In the genomic region with DNA sequence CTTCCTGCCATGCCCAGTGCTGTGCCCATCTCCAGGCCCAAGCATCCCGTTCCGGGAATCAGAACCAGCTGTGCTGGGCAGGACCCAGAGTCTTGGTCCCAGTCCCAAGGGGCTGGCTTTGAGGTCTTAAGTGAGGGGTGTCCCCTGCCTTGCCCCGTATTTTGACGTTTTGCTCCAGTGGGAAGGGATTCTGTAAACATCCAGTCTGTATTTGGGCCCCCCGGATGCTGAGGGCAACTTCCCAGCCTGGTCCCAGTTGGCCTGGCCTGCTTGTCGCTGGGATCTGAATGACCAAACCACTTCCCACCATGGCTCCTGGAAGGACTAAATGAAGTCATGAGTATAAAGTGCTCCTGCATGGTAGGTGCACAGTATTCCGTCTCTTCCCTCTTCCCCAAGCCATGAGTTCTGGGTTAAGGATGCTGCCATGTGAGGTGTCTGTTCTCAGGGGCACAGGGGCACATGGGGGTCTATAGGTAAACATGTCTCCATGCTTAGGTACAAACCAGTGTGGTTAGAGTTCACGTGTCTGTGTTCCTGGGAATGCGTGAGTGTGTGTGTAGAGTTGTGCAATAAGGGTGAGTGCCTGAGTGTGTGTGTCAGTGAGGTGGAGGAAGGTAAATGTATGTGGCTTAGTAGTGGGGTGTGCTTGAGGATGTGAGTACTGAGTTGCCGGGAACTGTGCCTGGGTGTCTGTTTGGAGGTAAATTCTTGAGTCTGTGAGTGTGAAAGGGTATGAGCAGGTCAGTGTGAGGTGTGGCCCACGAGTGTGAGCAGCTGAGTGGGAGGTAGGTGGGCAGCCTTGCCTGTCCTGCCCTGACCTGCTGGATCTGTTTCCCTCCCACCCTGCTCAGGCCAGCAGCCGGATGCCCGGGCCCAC, we compare ENCODE assay signal across 8 cellular contexts. TPM values are rescaled to one million over a fixed set of nuclear protein-coding genes. Genes with fewer than 3 reads are reported as not detected.
A peak's percentile ranks its signal among the peaks of the same experiment; 100 is the strongest.
DNase-seq lines count a peak whose midpoint lies in the region; ATAC-seq and TF ChIP-seq lines count a peak whose summit lies in the region.

No MANE protein-coding gene starts in this region.

- H3K27me3 ChIP-seq in CD8-positive, alpha-beta T cell (ENCODE audit: insufficient read depth, low read length), result no peaks in the 10 kb centered on the region
- no peaks in the 10 kb centered on the region for H3K27me3 ChIP-seq in ectodermal cell (ENCODE audit: control insufficient read depth, insufficient read depth, low read length, poor library complexity, severe bottlenecking)
- H3K27me3 ChIP-seq in neuron (ENCODE audit: insufficient read depth, low read length), result no peaks in the 10 kb centered on the region

- no peaks in the 10 kb centered on the region for H3K9me3 Mint-ChIP-seq in CD8-positive, alpha-beta T cell

- H3K4me1 Mint-ChIP-seq in CD8-positive, alpha-beta T cell (ENCODE audit: low read depth), result peaks cover 41% of the 10 kb centered on the region

- 84 to 86% methylated on average over 13 of the region's 13 CpGs for WGBS in ectodermal cell, 2 experiments

- peaks cover 23% of the 10 kb centered on the region for H3K4me1 ChIP-seq in CD8-positive, alpha-beta T cell (ENCODE audit: insufficient read depth, low read length)
- H3K4me1 ChIP-seq in ectodermal cell (ENCODE audit: control insufficient read depth, insufficient read depth, low read length), result peaks cover 26% of the 10 kb centered on the region
- peaks cover 44% of the 10 kb centered on the region for H3K4me1 ChIP-seq in neuron (ENCODE audit: insufficient read depth, low read length)

- peak overlapping the region; percentile 83 for H3K4me3 Mint-ChIP-seq in CD8-positive, alpha-beta T cell

- POLR2A ChIA-PET in CD8-positive, alpha-beta T cell (lab: Charles Lee), result no interaction called here

- H3K27me3 Mint-ChIP-seq in CD8-positive, alpha-beta T cell (ENCODE audit: low read depth), result peaks cover 13% of the 10 kb centered on the region

- H3K27ac Mint-ChIP-seq in CD8-positive, alpha-beta T cell, result no peak overlapping the region

- H3K4me3 ChIP-seq in CD8-positive, alpha-beta T cell (ENCODE audit: low read depth, low read length), result no peak overlapping the region
- peak overlapping the region; percentile 59 for H3K4me3 ChIP-seq in ectodermal cell (ENCODE audit: insufficient read depth, low read depth, low read length)
- H3K4me3 ChIP-seq in neuron (ENCODE audit: low read length), result peak overlapping the region; percentile 76

- intact Hi-C loops in CD8-positive, alpha-beta T cell (cut with DNase I, micrococcal nuclease), result no loop called here

- CTCF ChIA-PET in CD8-positive, alpha-beta T cell (lab: Charles Lee), result no interaction called here

- no peak overlapping the region for H2AFZ ChIP-seq in neuron (ENCODE audit: low read depth, low read length)

- no peak for TF ChIP-seq CTCF in CD8-positive, alpha-beta T cell (IDR thresholded peaks at IDR 0.05)

- no peaks in the 10 kb centered on the region for H3K9me3 ChIP-seq in CD8-positive, alpha-beta T cell (ENCODE audit: low read length)
- H3K9me3 ChIP-seq in ectodermal cell (ENCODE audit: control insufficient read depth, low read length) (no peaks in the 10 kb centered on the region), neuron (ENCODE audit: low read length) (no peaks in the 10 kb centered on the region)

- no peak for DNase-seq in CD8-positive, alpha-beta T cell
- DNase-seq in NCI-H226 (peak; percentile 13), mucosa of gallbladder (ENCODE audit: low spot score) (no peak), SW 1271 (lab: John Stamatoyannopoulos, UW) (no peak)

- H3K36me3 Mint-ChIP-seq in CD8-positive, alpha-beta T cell, result peaks cover 32% of the 10 kb centered on the region

- peaks cover 18% of the 10 kb centered on the region for H3K36me3 ChIP-seq in CD8-positive, alpha-beta T cell (ENCODE audit: insufficient read depth, low read length)
- H3K36me3 ChIP-seq in ectodermal cell (ENCODE audit: control insufficient read depth, insufficient read depth, low read length) (peaks cover 18% of the 10 kb centered on the region), neuron (ENCODE audit: insufficient read depth, low read length) (peaks cover 56% of the 10 kb centered on the region)

- ATAC-seq in CD8-positive, alpha-beta T cell, result no peak
- ATAC-seq in GM21786 (IDR thresholded peaks at IDR 0.05; ENCODE audit: unreplicated experiment), result no peak
- ATAC-seq in HG03432 (IDR thresholded peaks at IDR 0.05; ENCODE audit: unreplicated experiment), result no peak

- no peak overlapping the region for H3K27ac ChIP-seq in CD8-positive, alpha-beta T cell (ENCODE audit: low read depth, low read length)
- H3K27ac ChIP-seq in ectodermal cell (ENCODE audit: insufficient read depth, low read depth, low read length, poor library complexity, severe bottlenecking), result no peak overlapping the region

RNA-seq across cellular contexts. Expression of gene B4GALT2, which starts 1.5 kb away (rescaled TPM):
- total RNA-seq in CD8-positive, alpha-beta T cell, result under 1 TPM; 0.42 to 0.71 TPM
- 82.7 TPM for polyA plus RNA-seq in ectodermal cell (2013, experiment 1 of 4)
- 77.3 TPM for polyA plus RNA-seq in ectodermal cell (2013, experiment 2 of 4)
- 72.0 TPM for polyA plus RNA-seq in ectodermal cell (2013, experiment 3 of 4)
- polyA plus RNA-seq in ectodermal cell (2013, experiment 4 of 4), result 78.7 TPM
- total RNA-seq in mucosa of gallbladder, result 23.4 TPM

RNA-seq across cellular contexts. Expression of gene ATP6V0B, which starts 5.7 kb away (rescaled TPM):
- total RNA-seq in CD8-positive, alpha-beta T cell, result 10 to 100 TPM; 52.0 to 56.3 TPM
- polyA plus RNA-seq in ectodermal cell (2013, experiment 1 of 4), result 70.0 TPM
- 73.6 TPM for polyA plus RNA-seq in ectodermal cell (2013, experiment 2 of 4)
- polyA plus RNA-seq in ectodermal cell (2013, experiment 3 of 4), result 83.4 TPM
- 99.4 TPM for polyA plus RNA-seq in ectodermal cell (2013, experiment 4 of 4)
- total RNA-seq in mucosa of gallbladder, result 138 TPM

RNA-seq across cellular contexts. Expression of gene DPH2, which starts 10.7 kb away (rescaled TPM):
- 10 to 100 TPM; 14.8 to 15.7 TPM for total RNA-seq in CD8-positive, alpha-beta T cell
- polyA plus RNA-seq in ectodermal cell (2013, experiment 1 of 4), result 34.3 TPM
- 34.3 TPM for polyA plus RNA-seq in ectodermal cell (2013, experiment 2 of 4)
- 23.1 TPM for polyA plus RNA-seq in ectodermal cell (2013, experiment 3 of 4)
- polyA plus RNA-seq in ectodermal cell (2013, experiment 4 of 4), result 28.4 TPM
- 16.6 TPM for total RNA-seq in mucosa of gallbladder

RNA-seq across cellular contexts. Expression of gene CCDC24, which starts 10.9 kb away (rescaled TPM):
- total RNA-seq in CD8-positive, alpha-beta T cell, result under 1 TPM; 0.33 to 0.71 TPM
- polyA plus RNA-seq in ectodermal cell (2013, experiment 1 of 4), result 12.6 TPM
- polyA plus RNA-seq in ectodermal cell (2013, experiment 2 of 4), result 10.5 TPM
- 9.8 TPM for polyA plus RNA-seq in ectodermal cell (2013, experiment 3 of 4)
- polyA plus RNA-seq in ectodermal cell (2013, experiment 4 of 4), result 9.5 TPM
- total RNA-seq in mucosa of gallbladder, result 39.9 TPM

RNA-seq across cellular contexts. Expression of gene IPO13, which starts 33.7 kb away (rescaled TPM):
- total RNA-seq in CD8-positive, alpha-beta T cell, result 1 to 10 TPM; 6.5 to 8.1 TPM
- polyA plus RNA-seq in ectodermal cell (2013, experiment 1 of 4), result 24.8 TPM
- 21.0 TPM for polyA plus RNA-seq in ectodermal cell (2013, experiment 2 of 4)
- 15.6 TPM for polyA plus RNA-seq in ectodermal cell (2013, experiment 3 of 4)
- polyA plus RNA-seq in ectodermal cell (2013, experiment 4 of 4), result 17.3 TPM
- 40.3 TPM for total RNA-seq in mucosa of gallbladder

Comparison
In these comparisons a context has a peak if more than half of its experiments do, and no peak if none do; other contexts are left out.
1. RNA of gene B4GALT2, which starts 1.5 kb away (total RNA-seq): 23.4 TPM in mucosa of gallbladder (single experiment); 0.42 to 0.71 TPM in CD8-positive, alpha-beta T cell; every median in the first group is over 10 times any median in the second.